ENCODE assay signal across 9 cellular contexts in the genomic region with DNA sequence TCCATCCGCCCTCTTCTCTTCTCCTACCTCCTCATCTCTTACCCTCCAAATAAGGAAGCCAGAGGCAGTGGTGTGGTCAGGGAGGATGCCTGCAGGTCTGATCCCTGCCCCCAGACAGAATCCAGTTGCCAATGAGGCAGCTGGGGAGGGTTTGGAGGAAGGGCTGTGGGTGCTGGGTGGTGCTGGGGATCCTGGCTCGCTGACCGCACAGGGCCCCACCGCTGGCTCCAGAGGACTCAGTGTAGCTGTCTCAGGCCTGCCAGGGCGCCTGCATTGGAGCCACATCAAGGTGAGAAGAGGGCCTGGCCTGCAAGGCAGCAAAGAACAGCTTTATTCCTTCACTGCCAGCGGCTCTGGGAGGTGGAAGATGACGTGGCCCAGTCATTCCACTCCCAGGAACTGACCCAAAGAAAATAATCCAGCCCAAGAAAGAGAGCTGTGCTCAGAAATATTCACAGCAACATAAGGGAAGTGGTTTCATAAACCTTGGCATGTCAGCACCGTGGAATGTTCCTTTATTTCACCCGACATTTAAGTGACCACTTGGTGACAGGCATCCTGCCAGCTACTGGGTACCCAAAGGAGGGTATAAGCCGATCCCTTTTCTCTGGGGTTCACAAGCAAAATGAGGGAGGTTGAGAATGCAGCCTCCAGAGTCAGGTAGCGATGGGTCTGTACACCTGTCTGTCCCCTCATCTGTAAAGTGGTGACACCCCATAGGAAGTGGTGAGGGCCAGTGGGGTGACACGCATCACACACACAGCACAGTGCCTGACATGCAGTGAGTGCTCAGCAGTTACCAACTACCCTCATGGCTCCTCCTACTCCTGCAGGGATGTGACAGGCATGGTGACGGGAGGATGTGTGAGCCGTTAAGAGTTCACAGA.
DNase-seq lines count a peak whose midpoint lies in the region; ATAC-seq and TF ChIP-seq lines count a peak whose summit lies in the region.
"Had no signal": no experiment of that assay in that cellular context is flagged by ENCODE, and none has a peak within 500 bp of the region (broad histone marks: within the 10 kb centered on the region; RNA-seq: fewer than 3 reads in every experiment).

No MANE protein-coding gene starts in this region.

- H3K4me3 ChIP-seq in SJSA1 (no peak overlapping the region; the same call in 1 of the 2 replicates), gastrocnemius medialis (no peak overlapping the region)

- no peak for TF ChIP-seq POLR2A in gastrocnemius medialis (IDR thresholded peaks at IDR 0.05)

- peaks cover 28% of the 10 kb centered on the region for H3K4me1 Mint-ChIP-seq in activated CD4-positive, alpha-beta T cell treated with anti-CD3 and anti-CD28 coated beads, Interleukin-2, amount 10 ng/mL, durations not matched to agents 24 days and 14 days

- in situ Hi-C loops in gastrocnemius medialis (cut with MboI; ENCODE audit: low sequenced_read_pairs in 4 of 4) = no loop called here

- H3K36me3 ChIP-seq in SJSA1 = no peaks in the 10 kb centered on the region; the same call in 1 of the 2 replicates
- H3K36me3 ChIP-seq in gastrocnemius medialis = no peaks in the 10 kb centered on the region

- DNase-seq in activated CD4-positive, alpha-beta T cell treated with anti-CD3 and anti-CD28 coated beads, Interleukin-2, amount 10 ng/mL, durations not matched to agents 24 days and 14 days = peak; percentile 79
- DNase-seq in activated CD4-positive, alpha-beta T cell treated with anti-CD3 and anti-CD28 coated beads, Interleukin-2, amount 50 U/mL, for 1 hour = no peak
- peak; percentile 97 to 98 for DNase-seq in SJSA1 (ENCODE audit: low read depth in 1 of 2, low spot score in 2 of 2)
- peak; percentile 92 for DNase-seq in fibroblast of gingiva (ENCODE audit: low read depth)
- DNase-seq in gastrocnemius medialis = peak in 1 of 2 donors; percentile 25
- DNase-seq in NCI-H128 (lab: John Stamatoyannopoulos, UW; ENCODE audit: unreplicated experiment) = no peak

- H3K27me3 Mint-ChIP-seq in activated CD4-positive, alpha-beta T cell treated with anti-CD3 and anti-CD28 coated beads, Interleukin-2, amount 10 ng/mL, durations not matched to agents 24 days and 14 days = peaks cover 3% of the 10 kb centered on the region

- peaks cover 7% of the 10 kb centered on the region for H3K9me3 Mint-ChIP-seq in activated CD4-positive, alpha-beta T cell treated with anti-CD3 and anti-CD28 coated beads, Interleukin-2, amount 10 ng/mL, durations not matched to agents 24 days and 14 days

- intact Hi-C loops in activated CD4-positive, alpha-beta T cell treated with anti-CD3 and anti-CD28 coated beads, Interleukin-2, amount 10 ng/mL, durations not matched to agents 24 days and 14 days (cut with micrococcal nuclease) = no loop called here
- intact Hi-C loops in gastrocnemius medialis (cut with DNase I; ENCODE audit: low total_unique reads) = no loop called here

- H3K27me3 ChIP-seq in SJSA1 (replicated peaks) (no peaks in the 10 kb centered on the region), gastrocnemius medialis (no peaks in the 10 kb centered on the region)

- H3K27ac ChIP-seq in SJSA1 (peak overlapping the region; percentile 94), gastrocnemius medialis (peak overlapping the region; percentile 38 to 72 (median 64))
- H3K27ac ChIP-seq: VCaP had no signal

- H3K4me1 ChIP-seq in SJSA1 (replicated peaks) = peaks cover 56% of the 10 kb centered on the region
- peaks cover 8 to 19% of the 10 kb centered on the region in 2 donors for H3K4me1 ChIP-seq in gastrocnemius medialis

- no peaks in the 10 kb centered on the region for H3K36me3 Mint-ChIP-seq in activated CD4-positive, alpha-beta T cell treated with anti-CD3 and anti-CD28 coated beads, Interleukin-2, amount 10 ng/mL, durations not matched to agents 24 days and 14 days (ENCODE audit: low read depth)

- H3K9me3 ChIP-seq in SJSA1 (replicated peaks) = no peaks in the 10 kb centered on the region; the same call in 1 of the 2 replicates
- H3K9me3 ChIP-seq in gastrocnemius medialis = no peaks in the 10 kb centered on the region

- H3K27ac Mint-ChIP-seq in activated CD4-positive, alpha-beta T cell treated with anti-CD3 and anti-CD28 coated beads, Interleukin-2, amount 10 ng/mL, durations not matched to agents 24 days and 14 days = no peak overlapping the region

- no peak overlapping the region for H3K4me3 Mint-ChIP-seq in activated CD4-positive, alpha-beta T cell treated with anti-CD3 and anti-CD28 coated beads, Interleukin-2, amount 10 ng/mL, durations not matched to agents 24 days and 14 days

- no peak for TF ChIP-seq CTCF in gastrocnemius medialis (IDR thresholded peaks at IDR 0.05 in 4 of 5, conservative IDR thresholded peaks at IDR 0.05 in 1 of 5)

- ATAC-seq in gastrocnemius medialis = peak in 1 of 2 donors; percentile 62
- ATAC-seq in HG02763 (IDR thresholded peaks at IDR 0.05; ENCODE audit: unreplicated experiment) = no peak
- ATAC-seq in HG03457 (IDR thresholded peaks at IDR 0.05; ENCODE audit: unreplicated experiment) = no peak

Comparison
In these comparisons a context has a peak if more than half of its experiments do, and no peak if none do; other contexts are left out.
1. DNase-seq: peak in activated CD4-positive, alpha-beta T cell treated with anti-CD3 and anti-CD28 coated beads, Interleukin-2, amount 10 ng/mL, durations not matched to agents 24 days and 14 days (single experiment), SJSA1 (2 of 2) and fibroblast of gingiva (single experiment); none in activated CD4-positive, alpha-beta T cell treated with anti-CD3 and anti-CD28 coated beads, Interleukin-2, amount 50 U/mL, for 1 hour (single experiment) and NCI-H128 (single experiment).